Comparison of ENCODE assay signal across 16 cellular contexts in genomic region chr11:26827567-26828037, GRCh38.
A peak's percentile ranks its signal among the peaks of the same experiment; 100 is the strongest.
DNase-seq lines count a peak whose midpoint lies in the region; ATAC-seq and TF ChIP-seq lines count a peak whose summit lies in the region.
"Had no signal": no experiment of that assay in that cellular context is flagged by ENCODE, and none has a peak within 500 bp of the region (broad histone marks: within the 10 kb centered on the region; RNA-seq: fewer than 3 reads in every experiment).

No MANE protein-coding gene starts in this region.

- H3K4me3 ChIP-seq in AG10803 (ENCODE audit: low read length) (no peak overlapping the region), PC-9 (no peak overlapping the region), foreskin fibroblast (ENCODE audit: low read depth in 1 of 2, low read length in 2 of 2) (no peak overlapping the region), brain microvascular endothelial cell (ENCODE audit: low read depth, low read length) (no peak overlapping the region)
- H3K4me3 ChIP-seq: GM23338, tibial nerve had no signal

- CTCF ChIA-PET in PC-9 (lab: Charles Lee), result no interaction called here

- H3K27me3 ChIP-seq in PC-9 (ENCODE audit: insufficient read depth, low read depth) (no peaks in the 10 kb centered on the region), brain microvascular endothelial cell (replicated peaks) (no peaks in the 10 kb centered on the region)
- H3K27me3 ChIP-seq: tibial nerve had no signal

- H3K9me3 Mint-ChIP-seq in nephron, result peaks cover 39% of the 10 kb centered on the region

- H2AFZ ChIP-seq in PC-9, result peak overlapping the region; percentile 49; the same call in 1 of the 2 replicates
- H2AFZ ChIP-seq: GM23338 had no signal

- peaks cover 17% of the 10 kb centered on the region for H3K36me3 Mint-ChIP-seq in nephron (ENCODE audit: low read depth)

- no peak overlapping the region for H3K4me3 Mint-ChIP-seq in nephron
- H3K4me3 Mint-ChIP-seq: GM23338, neural crest cell had no signal

- H3K9me2 ChIP-seq in PC-9 (ENCODE audit: insufficient read depth), result no peaks in the 10 kb centered on the region

- no peak for TF ChIP-seq CTCF in AG10803 (conservative IDR thresholded peaks at IDR 0.05; ENCODE audit: low read length)
- TF ChIP-seq CTCF in PC-9 (conservative IDR thresholded peaks at IDR 0.05), result no peak
- TF ChIP-seq CTCF in foreskin fibroblast (IDR thresholded peaks at IDR 0.05; ENCODE audit: low read depth, low read length), result no peak
- TF ChIP-seq CTCF in nephron (IDR thresholded peaks at IDR 0.05; ENCODE audit: unreplicated experiment in 3 of 3), result no peak
- no peak for TF ChIP-seq CTCF in brain microvascular endothelial cell (IDR thresholded peaks at IDR 0.05; ENCODE audit: low read depth, low read length, missing control alignments)

- no peaks in the 10 kb centered on the region for H3K27me3 Mint-ChIP-seq in nephron (ENCODE audit: low read depth)

- no peaks in the 10 kb centered on the region for H3K79me2 ChIP-seq in PC-9 (ENCODE audit: low read depth)

- POLR2A ChIA-PET in PC-9 (lab: Charles Lee; ENCODE audit: unreplicated experiment), result no interaction called here

- no peaks in the 10 kb centered on the region for H3K4me1 Mint-ChIP-seq in nephron
- H3K4me1 Mint-ChIP-seq: GM23338, neural crest cell had no signal

- no peaks in the 10 kb centered on the region for H3K4me1 ChIP-seq in PC-9 (replicated peaks; ENCODE audit: insufficient read depth)

- no peaks in the 10 kb centered on the region for H4K20me1 ChIP-seq in PC-9 (ENCODE audit: insufficient read depth)

- intact Hi-C loops in PC-9 (cut with micrococcal nuclease; ENCODE audit: unreplicated experiment) (no loop called here), posterior vena cava (cut with DNase I) (no loop called here)

- no peaks in the 10 kb centered on the region for H3F3A ChIP-seq in PC-9 (ENCODE audit: insufficient read depth, low read depth)

- BruUV-seq in PC-9 (replicated peaks; lab: Mats Ljungman, UMichigan), result no TSS peak

- no peak overlapping the region for H3K27ac ChIP-seq in PC-9
- no peak overlapping the region for H3K27ac ChIP-seq in brain microvascular endothelial cell
- H3K27ac ChIP-seq: tibial nerve had no signal

- no peak overlapping the region for H3K4me2 ChIP-seq in PC-9
- H3K4me2 ChIP-seq: GM23338 had no signal

- H3K27ac Mint-ChIP-seq in nephron, result peak overlapping the region; percentile 64 to 91 (median 83)
- H3K27ac Mint-ChIP-seq: GM23338 had no signal

- in situ Hi-C loops in brain microvascular endothelial cell (cut with HindIII; ENCODE audit: low pct_ligation_motif_present, low sequenced_read_pairs), result no loop called here

- no peak for ATAC-seq in HG02642 (IDR thresholded peaks at IDR 0.05; ENCODE audit: poor library complexity, unreplicated experiment)
- ATAC-seq: GM23338 had no signal

- H3K36me3 ChIP-seq in PC-9 (ENCODE audit: low read depth) (no peaks in the 10 kb centered on the region), brain microvascular endothelial cell (replicated peaks) (no peaks in the 10 kb centered on the region)
- H3K36me3 ChIP-seq: tibial nerve had no signal

- peaks cover 3% of the 10 kb centered on the region; the same call in 1 of the 2 replicates for H3K9me3 ChIP-seq in PC-9 (ENCODE audit: insufficient read depth, low read depth)

- peak; percentile 55 for DNase-seq in AG10803 (ENCODE audit: low read depth)
- DNase-seq in PC-9, result no peak
- DNase-seq in foreskin fibroblast, result peak; percentile 50 to 60
- DNase-seq in stimulated activated naive CD4-positive, alpha-beta T cell (lab: John Stamatoyannopoulos, UW), result no peak
- no peak for DNase-seq in posterior vena cava (ENCODE audit: low spot score)
- no peak for DNase-seq in brain microvascular endothelial cell
- DNase-seq: activated gamma-delta T cell treated with Interleukin-2 at 50 U/mL for 16 hours, cerebellar nuclear complex, DMS153, NCI-H2029 treated with DMSO at 0.1 percent for 48 hours, Right ventricle myocardium superior had no signal

Comparison
In these comparisons a context has a peak if more than half of its experiments do, and no peak if none do; other contexts are left out.
1. DNase-seq: peak in AG10803 (single experiment) and foreskin fibroblast (2 of 2); none in PC-9 (0 of 2), stimulated activated naive CD4-positive, alpha-beta T cell (0 of 6), posterior vena cava (single experiment) and brain microvascular endothelial cell (single experiment).